ENCODE assay signal across 11 cellular contexts in the genomic region with DNA sequence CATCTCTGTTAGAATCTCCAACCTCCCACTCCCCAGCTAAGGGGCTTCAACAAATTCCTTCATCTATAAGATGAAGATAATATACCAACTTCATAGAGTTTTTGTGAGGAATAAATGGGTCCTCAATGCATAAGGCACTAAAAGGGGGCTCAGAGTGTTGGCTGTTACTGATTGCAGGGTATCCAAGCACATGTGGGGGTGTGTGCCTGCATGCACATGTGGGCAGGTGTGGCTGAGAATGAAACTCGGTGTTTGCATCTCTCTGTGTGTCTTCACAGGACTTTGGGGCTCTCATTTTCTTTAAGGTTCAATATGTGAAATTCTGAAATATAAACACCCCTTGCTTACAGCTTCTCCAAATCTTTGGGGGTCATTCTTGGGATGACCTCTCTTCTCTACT. TPM values are rescaled to one million over a fixed set of nuclear protein-coding genes. Genes with fewer than 3 reads are reported as not detected.
DNase-seq lines count a peak whose midpoint lies in the region; ATAC-seq and TF ChIP-seq lines count a peak whose summit lies in the region.
"Had no signal": no experiment of that assay in that cellular context is flagged by ENCODE, and none has a peak within 500 bp of the region (broad histone marks: within the 10 kb centered on the region; RNA-seq: fewer than 3 reads in every experiment).

No MANE protein-coding gene starts in this region.

- peak overlapping the region; percentile 87 to 95 (median 94) for H3K27ac ChIP-seq in esophagus muscularis mucosa (replicated peaks in 1 of 4)
- H3K27ac ChIP-seq in thymus (ENCODE audit: low read depth), result peak overlapping the region; percentile 15
- peak overlapping the region in 16 of 59 donors; percentile 3 to 97 (median 36) for H3K27ac ChIP-seq in dorsolateral prefrontal cortex

- no peaks in the 10 kb centered on the region for H3K9me3 Mint-ChIP-seq in activated CD8-positive, alpha-beta memory T cell treated with anti-CD3 and anti-CD28 coated beads, Interleukin-2, amount 10 ng/mL, durations not matched to agents 7 days and 5 days (ENCODE audit: low read depth)

- H3K9me3 ChIP-seq in esophagus muscularis mucosa, result no peaks in the 10 kb centered on the region
- H3K9me3 ChIP-seq in thymus (ENCODE audit: control insufficient read depth), result no peaks in the 10 kb centered on the region

- TF ChIP-seq CTCF in esophagus muscularis mucosa (IDR thresholded peaks at IDR 0.05), result no peak
- TF ChIP-seq CTCF in dorsolateral prefrontal cortex (IDR thresholded peaks at IDR 0.05 in 54 of 56, conservative IDR thresholded peaks at IDR 0.05 in 2 of 56; ENCODE audit: low read depth in 1 of 56, partially characterized antibody in 56 of 56), result no peak

- H3K36me3 ChIP-seq in esophagus muscularis mucosa (no peaks in the 10 kb centered on the region), thymus (ENCODE audit: control insufficient read depth, insufficient read depth) (no peaks in the 10 kb centered on the region)

- no peak overlapping the region for H3K4me3 ChIP-seq in esophagus muscularis mucosa
- H3K4me3 ChIP-seq in thymus (ENCODE audit: low read length), result no peak overlapping the region
- no peak overlapping the region for H3K4me3 ChIP-seq in dorsolateral prefrontal cortex

- no peak for TF ChIP-seq POLR2A in esophagus muscularis mucosa (IDR thresholded peaks at IDR 0.05; ENCODE audit: low read depth)

- intact Hi-C loops in esophagus muscularis mucosa (cut with DNase I), result no loop called here
- intact Hi-C loops in dorsolateral prefrontal cortex (cut with DNase I), result loop anchor here in 1 of 2 donors (5.0 kb wide), 1 partner anchor 57 kb away; the partner anchor contains the start of gene PDK2

- peak overlapping the region; percentile 60 for H3K27ac Mint-ChIP-seq in activated CD8-positive, alpha-beta memory T cell treated with anti-CD3 and anti-CD28 coated beads, Interleukin-2, amount 10 ng/mL, durations not matched to agents 7 days and 5 days

- CTCF ChIA-PET in activated CD8-positive, alpha-beta memory T cell treated with anti-CD3 and anti-CD28 coated beads, Interleukin-2, amount 10 ng/mL, durations not matched to agents 7 days and 5 days (lab: Charles Lee), result interaction anchor here (0.9 to 5.9 kb wide), 7 partner anchors 10 to 60 kb away, joined by 3 to 22 read pairs (median 4); no protein-coding TSS in a partner anchor

- no peaks in the 10 kb centered on the region for H3K27me3 Mint-ChIP-seq in activated CD8-positive, alpha-beta memory T cell treated with anti-CD3 and anti-CD28 coated beads, Interleukin-2, amount 10 ng/mL, durations not matched to agents 7 days and 5 days

- TF ChIP-seq EP300 in esophagus muscularis mucosa (IDR thresholded peaks at IDR 0.05), result no peak

- H3K4me1 Mint-ChIP-seq in activated CD8-positive, alpha-beta memory T cell treated with anti-CD3 and anti-CD28 coated beads, Interleukin-2, amount 10 ng/mL, durations not matched to agents 7 days and 5 days, result peaks cover 39% of the 10 kb centered on the region

- 53% methylated on average over 1 of the region's 1 CpG for WGBS in esophagus muscularis mucosa
- 50% methylated on average over 1 of the region's 1 CpG for WGBS in thymus

- H3K36me3 Mint-ChIP-seq in activated CD8-positive, alpha-beta memory T cell treated with anti-CD3 and anti-CD28 coated beads, Interleukin-2, amount 10 ng/mL, durations not matched to agents 7 days and 5 days, result no peaks in the 10 kb centered on the region

- DNase-seq in activated CD8-positive, alpha-beta memory T cell treated with anti-CD3 and anti-CD28 coated beads, Interleukin-2, amount 10 ng/mL, durations not matched to agents 7 days and 5 days, result no peak
- DNase-seq in activated CD8-positive, alpha-beta memory T cell treated with anti-CD3 and anti-CD28 coated beads, Interleukin-2, amount 50 U/mL, for 4 hours, result no peak
- DNase-seq in esophagus muscularis mucosa (ENCODE audit: extremely low spot score) (no peak), dorsolateral prefrontal cortex (no peak)
- no peak for DNase-seq in activated effector memory CD4-positive, alpha-beta T cell treated with Interleukin-2 at 50 U/mL for 16 hours
- DNase-seq: NCI-H1694 treated with DMSO at 0.1 percent for 48 hours, SHP77 treated with DMSO at 0.1 percent for 48 hours had no signal

- H3K4me1 ChIP-seq in esophagus muscularis mucosa, result peaks cover 44 to 60% (median 54%) of the 10 kb centered on the region in 4 donors
- peaks cover 11% of the 10 kb centered on the region for H3K4me1 ChIP-seq in thymus (ENCODE audit: control insufficient read depth, insufficient read depth, low read length)

- H3K27me3 ChIP-seq in esophagus muscularis mucosa, result no peaks in the 10 kb centered on the region
- no peaks in the 10 kb centered on the region for H3K27me3 ChIP-seq in thymus (ENCODE audit: control insufficient read depth, insufficient read depth)
- no peaks in the 10 kb centered on the region for H3K27me3 ChIP-seq in dorsolateral prefrontal cortex

- ATAC-seq in activated CD8-positive, alpha-beta memory T cell treated with anti-CD3 and anti-CD28 coated beads, Interleukin-2, amount 10 ng/mL, durations not matched to agents 7 days and 5 days, result no peak
- peak; percentile 30 for ATAC-seq in HG03432 (IDR thresholded peaks at IDR 0.05; ENCODE audit: unreplicated experiment)
- ATAC-seq in HG02588 (IDR thresholded peaks at IDR 0.05; ENCODE audit: unreplicated experiment), result no peak

- H3K4me3 Mint-ChIP-seq in activated CD8-positive, alpha-beta memory T cell treated with anti-CD3 and anti-CD28 coated beads, Interleukin-2, amount 10 ng/mL, durations not matched to agents 7 days and 5 days, result no peak overlapping the region

RNA-seq across cellular contexts. Expression of gene PPP1R9B, which starts 4.1 kb away (rescaled TPM):
- 100 to 1,000 TPM; 108 to 121 TPM for total RNA-seq in activated CD8-positive, alpha-beta memory T cell treated with anti-CD3 and anti-CD28 coated beads, Interleukin-2, amount 10 ng/mL, durations not matched to agents 7 days and 5 days
- total RNA-seq in esophagus muscularis mucosa (10 to 100 TPM; 20.2 to 46.3 (median 37.5) TPM), dorsolateral prefrontal cortex (100 to 1,000 TPM in 118 of 120 experiments, 10 to 100 TPM in 2; 74.6 to 225 (median 160) TPM)
- polyA plus RNA-seq in thymus, result 47.9 TPM

RNA-seq across cellular contexts. Expression of gene SGCA, which starts 11.2 kb away (rescaled TPM):
- total RNA-seq in activated CD8-positive, alpha-beta memory T cell treated with anti-CD3 and anti-CD28 coated beads, Interleukin-2, amount 10 ng/mL, durations not matched to agents 7 days and 5 days, result under 1 TPM in 1 of 2 experiments, not detected in 1; 0.23 TPM
- total RNA-seq in esophagus muscularis mucosa, result 100 to 1,000 TPM in 1 of 4 donors, 10 to 100 TPM in 3; 72.7 to 145 (median 82.8) TPM
- 5.4 TPM for polyA plus RNA-seq in thymus
- 1 to 10 TPM in 57 of 120 experiments, under 1 TPM in 26, not detected in 37; 0.37 to 7.6 (median 1.3) TPM for total RNA-seq in dorsolateral prefrontal cortex
- total RNA-seq: A673 had no signal

RNA-seq across cellular contexts. Expression of gene SAMD14, which starts 24.6 kb away (rescaled TPM):
- total RNA-seq in activated CD8-positive, alpha-beta memory T cell treated with anti-CD3 and anti-CD28 coated beads, Interleukin-2, amount 10 ng/mL, durations not matched to agents 7 days and 5 days, result 1 to 10 TPM in 1 of 2 experiments, under 1 TPM in 1; 0.35 to 1.1 TPM
- 1 to 10 TPM in 3 of 4 donors, under 1 TPM in 1; 0.98 to 1.8 (median 1.5) TPM for total RNA-seq in esophagus muscularis mucosa
- 0.62 TPM for polyA plus RNA-seq in thymus
- 100 to 1,000 TPM in 2 of 120 experiments, 10 to 100 TPM in 118; 17.9 to 122 (median 58.2) TPM for total RNA-seq in dorsolateral prefrontal cortex

RNA-seq across cellular contexts. Expression of gene COL1A1, which starts 46.8 kb away (rescaled TPM):
- 1 to 10 TPM in 1 of 2 experiments, under 1 TPM in 1; 0.67 to 1.6 TPM for total RNA-seq in activated CD8-positive, alpha-beta memory T cell treated with anti-CD3 and anti-CD28 coated beads, Interleukin-2, amount 10 ng/mL, durations not matched to agents 7 days and 5 days
- total RNA-seq in esophagus muscularis mucosa, result 100 to 1,000 TPM in 1 of 4 donors, 10 to 100 TPM in 3; 20.7 to 123 (median 41.5) TPM
- 14.4 TPM for polyA plus RNA-seq in thymus
- 10 to 100 TPM in 16 of 120 experiments, 1 to 10 TPM in 95, under 1 TPM in 9; 0.25 to 23.1 (median 3.3) TPM for total RNA-seq in dorsolateral prefrontal cortex

RNA-seq across cellular contexts. Expression of gene PDK2, which starts 59.5 kb away (rescaled TPM):
- total RNA-seq in activated CD8-positive, alpha-beta memory T cell treated with anti-CD3 and anti-CD28 coated beads, Interleukin-2, amount 10 ng/mL, durations not matched to agents 7 days and 5 days, result 10 to 100 TPM; 13.6 to 20.9 TPM
- total RNA-seq in esophagus muscularis mucosa (100 to 1,000 TPM in 1 of 4 donors, 10 to 100 TPM in 3; 31.6 to 118 (median 61.4) TPM), dorsolateral prefrontal cortex (100 to 1,000 TPM in 115 of 120 experiments, 10 to 100 TPM in 5; 87.1 to 176 (median 131) TPM)
- 14.5 TPM for polyA plus RNA-seq in thymus

Comparison
In these comparisons a context has a peak if more than half of its experiments do, and no peak if none do; other contexts are left out.
1. RNA of gene SGCA, which starts 11.2 kb away (total RNA-seq): 72.7 to 145 TPM in esophagus muscularis mucosa; 0.37 to 7.6 TPM in dorsolateral prefrontal cortex and 0.23 TPM in activated CD8-positive, alpha-beta memory T cell treated with anti-CD3 and anti-CD28 coated beads, Interleukin-2, amount 10 ng/mL, durations not matched to agents 7 days and 5 days; every median in the first group is over 4 times any median in the second.
2. RNA of gene SAMD14, which starts 24.6 kb away (total RNA-seq): 17.9 to 122 TPM in dorsolateral prefrontal cortex; 0.98 to 1.8 TPM in esophagus muscularis mucosa and 0.35 to 1.1 TPM in activated CD8-positive, alpha-beta memory T cell treated with anti-CD3 and anti-CD28 coated beads, Interleukin-2, amount 10 ng/mL, durations not matched to agents 7 days and 5 days; every median in the first group is over 4 times any median in the second.